19 cellular contexts compared by ENCODE assay signal in genomic region chr9:133891741-133892140, GRCh38.
A peak's percentile ranks its signal among the peaks of the same experiment; 100 is the strongest.
DNase-seq lines count a peak whose midpoint lies in the region; ATAC-seq, FAIRE-seq and TF ChIP-seq lines count a peak whose summit lies in the region.
"Had no signal": no experiment of that assay in that cellular context is flagged by ENCODE, and none has a peak within 500 bp of the region (broad histone marks: within the 10 kb centered on the region; RNA-seq: fewer than 3 reads in every experiment).

No MANE protein-coding gene starts in this region.

- H3K9ac ChIP-seq in liver (ENCODE audit: low read depth in 1 of 2, low read length in 2 of 2): no peak overlapping the region
- H3K9ac ChIP-seq: BLaER1, GM23248 had no signal

- peak overlapping the region in 1 of 2 experiments; percentile 54; a peak in 1 of 6 replicates for H3K27ac ChIP-seq in A549
- peak overlapping the region; percentile 66 for H3K27ac ChIP-seq in RWPE1
- peak overlapping the region; percentile 63 to 92 for H3K27ac ChIP-seq in liver (ENCODE audit: low read depth in 1 of 2, low read length in 2 of 2)
- no peak overlapping the region for H3K27ac ChIP-seq in breast epithelium
- H3K27ac ChIP-seq: BLaER1, GM23248 had no signal

- H3K27me3 ChIP-seq in liver (ENCODE audit: control insufficient read depth in 4 of 4, insufficient read depth in 4 of 4, low read length in 3 of 4) (no peaks in the 10 kb centered on the region), breast epithelium (no peaks in the 10 kb centered on the region)
- H3K27me3 ChIP-seq: BLaER1 had no signal

- 84% methylated on average over 4 of the region's 7 CpGs for WGBS in A549 (ENCODE audit: missing lambda C conversion rate)
- 62% methylated on average over 7 of the region's 7 CpGs for WGBS in liver

- peak overlapping the region; percentile 60 for H3K4me2 ChIP-seq in A549
- H3K4me2 ChIP-seq: BLaER1 had no signal

- TF ChIP-seq POLR2A in A549 (IDR thresholded peaks at IDR 0.05; ENCODE audit: low read length): no peak
- TF ChIP-seq POLR2A in breast epithelium (IDR thresholded peaks at IDR 0.05): no peak

- TF ChIP-seq RAD21 in A549 (conservative IDR thresholded peaks at IDR 0.05 in 1 of 2, IDR thresholded peaks at IDR 0.05 in 1 of 2) (no peak), liver (IDR thresholded peaks at IDR 0.05) (no peak)

- H3K36me3 ChIP-seq in liver (ENCODE audit: control insufficient read depth in 4 of 4, insufficient read depth in 3 of 4, low read depth in 1 of 4, low read length in 3 of 4) (no peaks in the 10 kb centered on the region), breast epithelium (no peaks in the 10 kb centered on the region)

- no peak for TF ChIP-seq EP300 in A549 (IDR thresholded peaks at IDR 0.05)

- H3K9me3 ChIP-seq in A549: no peaks in the 10 kb centered on the region
- H3K9me3 ChIP-seq in liver (ENCODE audit: control insufficient read depth in 4 of 4, low read length in 3 of 4): no peaks in the 10 kb centered on the region
- no peaks in the 10 kb centered on the region for H3K9me3 ChIP-seq in breast epithelium
- H3K9me3 ChIP-seq: BLaER1, Caco-2 had no signal

- no peak for ATAC-seq in A549
- ATAC-seq: CD8-positive, alpha-beta T cell had no signal

- no peak overlapping the region for H3K4me3 ChIP-seq in A549
- no peak overlapping the region for H3K4me3 ChIP-seq in liver (ENCODE audit: low read depth in 1 of 3, low read length in 3 of 3)
- H3K4me3 ChIP-seq in breast epithelium: no peak overlapping the region
- H3K4me3 ChIP-seq: BLaER1, GM23248 had no signal

- POLR2A ChIA-PET in A549 (lab: Yijun Ruan, JAX) (no interaction called here), RWPE1 (lab: Yijun Ruan, JAX; ENCODE audit: low non-redundant PET) (no interaction called here)

- H3K4me1 ChIP-seq in A549: peaks cover 44% of the 10 kb centered on the region
- peaks cover 33 to 78% (median 64%) of the 10 kb centered on the region in 4 donors for H3K4me1 ChIP-seq in liver (ENCODE audit: control insufficient read depth in 4 of 4, insufficient read depth in 4 of 4, low read length in 3 of 4)
- no peaks in the 10 kb centered on the region for H3K4me1 ChIP-seq in breast epithelium

- no peak for TF ChIP-seq CTCF in A549 (IDR thresholded peaks at IDR 0.05)
- no peak for TF ChIP-seq CTCF in RWPE1 (conservative IDR thresholded peaks at IDR 0.05; ENCODE audit: low read depth)
- no peak for TF ChIP-seq CTCF in liver (IDR thresholded peaks at IDR 0.05; ENCODE audit: low read depth, low read length, missing input control)
- no peak for TF ChIP-seq CTCF in breast epithelium (IDR thresholded peaks at IDR 0.05)

- no peak for FAIRE-seq in A549 (lab: Jason Lieb, UNC)
- FAIRE-seq: G401.6, GM12892, GM19239, H1 had no signal

- DNase-seq in A549 (ENCODE audit: low read depth in 1 of 2, low spot score in 1 of 2): no peak
- DNase-seq in HuH-7 (ENCODE audit: low spot score): peak; percentile 56
- DNase-seq in RWPE1 (ENCODE audit: low spot score): no peak
- no peak for DNase-seq in cerebellum (ENCODE audit: low spot score)
- no peak for DNase-seq in breast epithelium (ENCODE audit: low spot score in 2 of 2)
- no peak for DNase-seq in hippocampal formation (lab: John Stamatoyannopoulos, UW)
- DNase-seq: CD4-positive, CD25-positive, alpha-beta regulatory T cell; CD8-positive, alpha-beta T cell; DND-41; GM23248; H7; HCEC 1CT had no signal

- intact Hi-C loops in breast epithelium (cut with DNase I; ENCODE audit: low total_unique reads): no loop called here

- CTCF ChIA-PET in A549 (lab: Yijun Ruan, JAX) (no interaction called here), RWPE1 (lab: Yijun Ruan, JAX) (no interaction called here)

TF ChIP-seq in A549, 52 proteins besides CTCF, POLR2A, EP300 and RAD21 (continues in another document):
- no peak for TF ChIP-seq RCOR1 (IDR thresholded peaks at IDR 0.05; ENCODE audit: low read depth, low read length)
- TF ChIP-seq POLR2AphosphoS2 (conservative IDR thresholded peaks at IDR 0.05; ENCODE audit: low read length): no peak
- TF ChIP-seq MAZ (IDR thresholded peaks at IDR 0.05; ENCODE audit: borderline replicate concordance, low read depth, low read length): no peak
- no peak for TF ChIP-seq BCL3 (IDR thresholded peaks at IDR 0.05)
- no peak for TF ChIP-seq MYC (IDR thresholded peaks at IDR 0.05; ENCODE audit: borderline replicate concordance, low read length)
- no peak for TF ChIP-seq USF2 (IDR thresholded peaks at IDR 0.05)
- TF ChIP-seq GATA3 (IDR thresholded peaks at IDR 0.05; ENCODE audit: borderline replicate concordance): no peak
- TF ChIP-seq CBX2 (IDR thresholded peaks at IDR 0.05; ENCODE audit: borderline replicate concordance, low read depth): no peak
- TF ChIP-seq HOXA7 (CRISPR knock-in tag; IDR thresholded peaks at IDR 0.05): no peak
- no peak for TF ChIP-seq ZNF302 (CRISPR knock-in tag; IDR thresholded peaks at IDR 0.05)
- no peak for TF ChIP-seq FOSL2 (IDR thresholded peaks at IDR 0.05)
- TF ChIP-seq FOSL2 (CRISPR knock-in tag; IDR thresholded peaks at IDR 0.05): no peak

TF ChIP-seq in liver, 16 proteins besides CTCF, POLR2A, EP300 and RAD21:
- no peak for TF ChIP-seq RXRA (IDR thresholded peaks at IDR 0.05)
- no peak for TF ChIP-seq FOXA1 (IDR thresholded peaks at IDR 0.05)
- no peak for TF ChIP-seq HNF4G (IDR thresholded peaks at IDR 0.05)
- TF ChIP-seq EGR1 (IDR thresholded peaks at IDR 0.05; ENCODE audit: low read depth in 2 of 2): no peak
- TF ChIP-seq FOXA2 (IDR thresholded peaks at IDR 0.05): no peak
- no peak for TF ChIP-seq SP1 (IDR thresholded peaks at IDR 0.05)
TF ChIP-seq in liver: peak in this region for 0.

Comparison
In these comparisons a context has a peak if more than half of its experiments do, and no peak if none do; other contexts are left out.
1. H3K27ac ChIP-seq: peak in RWPE1 (single experiment) and liver (2 of 2); none in breast epithelium (0 of 2).